ENCODE assay signal across 22 cellular contexts in genomic region chrX:80747832-80748231, GRCh38.
DNase-seq lines count a peak whose midpoint lies in the region; ATAC-seq and TF ChIP-seq lines count a peak whose summit lies in the region.
"Had no signal": no experiment of that assay in that cellular context is flagged by ENCODE, and none has a peak within 500 bp of the region (broad histone marks: within the 10 kb centered on the region; RNA-seq: fewer than 3 reads in every experiment).

No MANE protein-coding gene starts in this region.

- no peak for TF ChIP-seq CTCF in foreskin keratinocyte (conservative IDR thresholded peaks at IDR 0.05)

- peak; percentile 60 for ATAC-seq in foreskin keratinocyte
- ATAC-seq: gastroesophageal sphincter, K562, left cardiac atrium, upper lobe of right lung had no signal

- peak; percentile 3 for DNase-seq in activated CD4-positive, alpha-beta T cell treated with anti-CD3 and anti-CD28 coated beads for 48 hours
- DNase-seq in activated CD4-positive, alpha-beta T cell treated with anti-CD3 and anti-CD28 coated beads for 4 hours: no peak
- DNase-seq in ELR (ENCODE audit: low read depth): peak; percentile 52
- peak; percentile 12 for DNase-seq in NCI-H226
- peak in 1 of 2 donors; percentile 18 for DNase-seq in foreskin keratinocyte
- DNase-seq in medulla oblongata (ENCODE audit: extremely low spot score): no peak
- DNase-seq in D341Med (ENCODE audit: low spot score): no peak
- DNase-seq in KBM-7: no peak
- DNase-seq: activated T-cell treated with anti-CD3 and anti-CD28 coated beads, Interleukin-2, amount 50 U/mL, for 1 hour; GDM1; left cardiac atrium; NCI-H187 treated with DMSO at 0.1 percent for 48 hours; NCI-H446; nephron progenitor cell; posterior cingulate gyrus; stimulated activated CD4-positive, alpha-beta T cell treated with anti-CD3 and anti-CD28 coated beads, Interleukin-4, amount 100 ng/mL, for 1 hour; upper lobe of right lung had no signal

- H3K27ac ChIP-seq in foreskin keratinocyte: no peak overlapping the region
- H3K27ac ChIP-seq: BLaER1, cardiac muscle cell, gastroesophageal sphincter, SK-N-MC, upper lobe of right lung had no signal

- no peaks in the 10 kb centered on the region for H3K4me1 ChIP-seq in foreskin keratinocyte
- H3K4me1 ChIP-seq: BLaER1, gastroesophageal sphincter, upper lobe of right lung had no signal

- in situ Hi-C loops in KBM-7 (cut with MboI; ENCODE audit: low pct_unique_long_range_greater_than_20kb, low sequenced_read_pairs): no loop called here

- no peaks in the 10 kb centered on the region for H3K27me3 ChIP-seq in foreskin keratinocyte
- H3K27me3 ChIP-seq: cardiac muscle cell, gastroesophageal sphincter, upper lobe of right lung had no signal

Comparison
In these comparisons a context has a peak if more than half of its experiments do, and no peak if none do; other contexts are left out.
1. DNase-seq: peak in activated CD4-positive, alpha-beta T cell treated with anti-CD3 and anti-CD28 coated beads for 48 hours (single experiment), ELR (single experiment) and NCI-H226 (single experiment); none in activated CD4-positive, alpha-beta T cell treated with anti-CD3 and anti-CD28 coated beads for 4 hours (0 of 2), medulla oblongata (single experiment), D341Med (single experiment) and KBM-7 (single experiment).